In genomic region chr12:46264057-46264456, GRCh38 we compare ENCODE assay signal across 1 cellular context.
TF ChIP-seq lines count a peak whose summit lies in the region.

No MANE protein-coding gene starts in this region.

TF ChIP-seq in H1, 55 proteins besides CTCF, POLR2A, EP300 and RAD21 (continued from another document):
- TF ChIP-seq CHD7 (IDR thresholded peaks at IDR 0.05; ENCODE audit: insufficient replicate concordance, low read length): no peak
- no peak for TF ChIP-seq JUND (IDR thresholded peaks at IDR 0.05; ENCODE audit: low read length)
